ENCODE assay signal across 23 cellular contexts in the genomic region with DNA sequence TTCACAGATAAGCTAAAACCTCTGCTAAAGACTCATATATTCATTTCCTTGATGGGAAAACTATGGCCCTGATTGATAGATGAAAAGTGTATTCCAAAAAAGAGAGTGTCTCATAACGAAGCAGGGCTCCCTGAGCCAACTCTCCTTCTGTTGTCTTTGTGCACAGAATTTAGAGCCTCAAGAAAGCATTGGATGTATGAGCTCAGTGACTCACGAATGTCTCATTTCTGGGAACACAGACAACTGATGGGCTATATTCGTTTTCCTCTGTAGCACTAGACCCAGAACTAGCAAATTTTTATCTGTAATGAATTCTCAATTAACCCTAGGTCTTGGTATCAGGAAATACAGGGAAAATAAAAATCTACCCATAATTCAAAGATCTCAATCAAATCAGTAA.
DNase-seq lines count a peak whose midpoint lies in the region; ATAC-seq and TF ChIP-seq lines count a peak whose summit lies in the region.
"Had no signal": no experiment of that assay in that cellular context is flagged by ENCODE, and none has a peak within 500 bp of the region (broad histone marks: within the 10 kb centered on the region; RNA-seq: fewer than 3 reads in every experiment).

No MANE protein-coding gene starts in this region.

- H3K27me3 ChIP-seq in foreskin keratinocyte: no peaks in the 10 kb centered on the region
- H3K27me3 ChIP-seq: colonic mucosa, vagina had no signal

- ATAC-seq in foreskin keratinocyte: peak; percentile 60
- ATAC-seq in GM18502 (IDR thresholded peaks at IDR 0.05; ENCODE audit: poor library complexity, unreplicated experiment): no peak
- ATAC-seq in GM18873 (IDR thresholded peaks at IDR 0.05; ENCODE audit: low FRiP score, unreplicated experiment): no peak
- ATAC-seq: activated naive CD4-positive, alpha-beta T cell treated with anti-CD3 and anti-CD28 coated beads, Interleukin-2, amount 50 U/mL, for 72 hours; esophagus mucosa; T-helper 17 cell had no signal

- H3K27ac Mint-ChIP-seq in immature natural killer cell: no peak overlapping the region
- H3K27ac Mint-ChIP-seq: activated naive CD4-positive, alpha-beta T cell treated with anti-CD3 and anti-CD28 coated beads, Interleukin-2, amount 50 U/mL, for 72 hours; H9; stimulated activated naive CD8-positive, alpha-beta T cell treated with anti-CD3 and anti-CD28 coated beads, Interleukin-15, Interleukin-2, amounts not matched to agents 100 ng/mL and 50 ng/mL, for 24 hours; T-helper 17 cell had no signal

- DNase-seq in A172 (ENCODE audit: low spot score) (peak; percentile 59), HCEC 1CT (peak; percentile 67), astrocyte of the hippocampus (ENCODE audit: low read depth, low spot score) (peak; percentile 67), foreskin keratinocyte (peak; percentile 15 to 42), NCI-H2029 (lab: John Stamatoyannopoulos, UW) (no peak), immature natural killer cell (no peak)
- DNase-seq: activated CD4-positive, CD25-positive, alpha-beta regulatory T cell treated with anti-CD3 and anti-CD28 coated beads, Interleukin-2, amount 50 U/mL, for 72 hours; Calu3; colonic mucosa; H9; KBM-7; mesenchymal stem cell; NCI-H1694 treated with DMSO at 0.1 percent for 48 hours; NCI-H69; sigmoid colon; T-helper 17 cell had no signal

- peaks cover 0 to 3% (median 0%) of the 10 kb centered on the region in 3 donors for H3K27me3 Mint-ChIP-seq in immature natural killer cell (ENCODE audit: low read depth in 3 of 3)
- H3K27me3 Mint-ChIP-seq: stimulated activated naive CD8-positive, alpha-beta T cell treated with anti-CD3 and anti-CD28 coated beads, Interleukin-15, Interleukin-2, amounts not matched to agents 100 ng/mL and 50 ng/mL, for 24 hours; T-helper 17 cell had no signal

- H3K4me1 ChIP-seq in foreskin keratinocyte: no peaks in the 10 kb centered on the region
- H3K4me1 ChIP-seq: colonic mucosa had no signal

- no peak for TF ChIP-seq CTCF in foreskin keratinocyte (conservative IDR thresholded peaks at IDR 0.05)

- H3K4me1 Mint-ChIP-seq in immature natural killer cell: peaks cover 11% of the 10 kb centered on the region in 2 donors

- H3K4me3 Mint-ChIP-seq in immature natural killer cell: no peak overlapping the region
- H3K4me3 Mint-ChIP-seq: H9; stimulated activated naive CD8-positive, alpha-beta T cell treated with anti-CD3 and anti-CD28 coated beads, Interleukin-15, Interleukin-2, amounts not matched to agents 100 ng/mL and 50 ng/mL, for 24 hours; T-helper 17 cell had no signal

- no peaks in the 10 kb centered on the region for H3K9me3 Mint-ChIP-seq in immature natural killer cell
- H3K9me3 Mint-ChIP-seq: activated naive CD4-positive, alpha-beta T cell treated with anti-CD3 and anti-CD28 coated beads, Interleukin-2, amount 50 U/mL, for 72 hours; H9; stimulated activated naive CD8-positive, alpha-beta T cell treated with anti-CD3 and anti-CD28 coated beads, Interleukin-15, Interleukin-2, amounts not matched to agents 100 ng/mL and 50 ng/mL, for 24 hours had no signal

- H3K27ac ChIP-seq in foreskin keratinocyte: no peak overlapping the region
- H3K27ac ChIP-seq: colonic mucosa, neutrophil, sigmoid colon, vagina had no signal

- peaks cover 0 to 5% (median 0%) of the 10 kb centered on the region in 3 donors for H3K36me3 Mint-ChIP-seq in immature natural killer cell

Comparison
In these comparisons a context has a peak if more than half of its experiments do, and no peak if none do; other contexts are left out.
1. DNase-seq: peak in A172 (single experiment), HCEC 1CT (single experiment), astrocyte of the hippocampus (single experiment) and foreskin keratinocyte (2 of 2); none in NCI-H2029 (single experiment) and immature natural killer cell (0 of 3).